ENCODE assay signal across 8 cellular contexts in the genomic region with DNA sequence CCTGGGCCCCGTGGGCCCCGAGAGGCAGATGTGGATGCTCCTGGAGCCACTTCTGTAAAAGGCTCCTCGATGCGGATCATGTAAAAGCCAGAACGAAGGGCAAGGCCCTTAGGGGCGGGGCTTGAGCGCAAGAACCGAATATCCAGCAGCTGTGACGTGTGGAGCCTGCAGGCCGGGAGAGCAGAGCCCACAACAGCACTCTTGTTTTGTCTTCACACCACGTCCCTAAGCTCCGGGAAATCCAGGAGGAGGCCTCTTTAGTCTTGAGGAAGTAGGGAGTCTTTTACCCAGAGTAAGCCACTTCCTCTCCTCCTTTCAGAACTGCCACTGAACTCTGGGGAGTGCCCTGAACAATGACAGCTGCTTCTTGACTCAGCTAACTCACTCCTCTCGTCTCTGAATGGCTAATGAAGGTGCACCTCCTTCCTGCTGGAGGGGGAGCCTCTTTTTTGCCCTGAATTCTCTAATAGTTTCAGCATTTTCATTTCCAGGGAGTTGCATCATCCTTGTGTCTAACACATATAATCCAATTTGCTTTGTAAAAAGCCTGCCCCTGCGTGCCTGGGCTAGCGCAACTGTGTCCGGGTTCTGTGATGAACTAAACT. TPM values are rescaled to one million over a fixed set of nuclear protein-coding genes. Genes with fewer than 3 reads are reported as not detected.
DNase-seq lines count a peak whose midpoint lies in the region; ATAC-seq and TF ChIP-seq lines count a peak whose summit lies in the region.

No MANE protein-coding gene starts in this region.

- peak; percentile 16 for TF ChIP-seq POLR2A in prostate gland (IDR thresholded peaks at IDR 0.05)

- DNase-seq in activated naive CD4-positive, alpha-beta T cell treated with Interleukin-2 at 50 U/mL for 16 hours = peak; percentile 8
- no peak for DNase-seq in activated naive CD4-positive, alpha-beta T cell (lab: John Stamatoyannopoulos, UW)
- DNase-seq in NCI-H82 (lab: John Stamatoyannopoulos, UW) = peak; percentile 61
- peak; percentile 52 to 61 for DNase-seq in activated naive CD4-positive, alpha-beta T cell treated with anti-CD3 and anti-CD28 coated beads, Interleukin-2, amount 50 U/mL, for 72 hours (ENCODE audit: low spot score in 2 of 2)
- DNase-seq in Right ventricle myocardium superior = peak; percentile 89
- DNase-seq in prostate gland (ENCODE audit: low spot score) = peak; percentile 20
- DNase-seq in COLO668 (lab: John Stamatoyannopoulos, UW; ENCODE audit: unreplicated experiment) = no peak
- no peak for DNase-seq in NCI-H524 treated with DMSO at 0.1 percent for 48 hours (lab: John Stamatoyannopoulos, UW)

- no peaks in the 10 kb centered on the region for H3K4me1 ChIP-seq in prostate gland (replicated peaks)

- no peak for TF ChIP-seq CTCF in prostate gland (IDR thresholded peaks at IDR 0.05)

- H3K9me3 Mint-ChIP-seq in activated naive CD4-positive, alpha-beta T cell treated with anti-CD3 and anti-CD28 coated beads, Interleukin-2, amount 50 U/mL, for 72 hours = no peaks in the 10 kb centered on the region

- 32% methylated on average over 16 of the region's 16 CpGs for WGBS in prostate gland

- intact Hi-C loops in Right ventricle myocardium superior (cut with DNase I) (no loop called here), prostate gland (cut with DNase I) (no loop called here)

- no peaks in the 10 kb centered on the region for H3K9me3 ChIP-seq in prostate gland

- peak overlapping the region; percentile 89 to 94 for H3K27ac Mint-ChIP-seq in activated naive CD4-positive, alpha-beta T cell treated with anti-CD3 and anti-CD28 coated beads, Interleukin-2, amount 50 U/mL, for 72 hours

- peak; percentile 97 for ATAC-seq in activated naive CD4-positive, alpha-beta T cell treated with anti-CD3 and anti-CD28 coated beads, Interleukin-2, amount 50 U/mL, for 72 hours
- ATAC-seq in Right ventricle myocardium superior (ENCODE audit: poor library complexity) = peak; percentile 85

- H3K36me3 Mint-ChIP-seq in activated naive CD4-positive, alpha-beta T cell treated with anti-CD3 and anti-CD28 coated beads, Interleukin-2, amount 50 U/mL, for 72 hours = peaks cover 15 to 25% of the 10 kb centered on the region in 2 donors

- H3K27me3 ChIP-seq in prostate gland (replicated peaks; ENCODE audit: insufficient read depth) = no peaks in the 10 kb centered on the region

- peaks cover 0 to 3% of the 10 kb centered on the region in 2 donors for H3K36me3 ChIP-seq in prostate gland

- H3K4me3 ChIP-seq in prostate gland = no peak overlapping the region

- H3K27ac ChIP-seq in prostate gland = peak overlapping the region; percentile 56 to 61

RNA-seq across cellular contexts. Expression of a gene that starts 12.5 kb away (rescaled TPM):
- total RNA-seq in activated naive CD4-positive, alpha-beta T cell treated with anti-CD3 and anti-CD28 coated beads, Interleukin-2, amount 50 U/mL, for 72 hours = 10 to 100 TPM; 30.5 to 34.4 TPM
- total RNA-seq in Right ventricle myocardium superior (14.9 TPM), prostate gland (10 to 100 TPM; 25.4 to 37.7 TPM)

RNA-seq across cellular contexts. Expression of a gene that starts 23.1 kb away (rescaled TPM):
- under 1 TPM; 0.20 to 0.29 TPM for total RNA-seq in activated naive CD4-positive, alpha-beta T cell treated with anti-CD3 and anti-CD28 coated beads, Interleukin-2, amount 50 U/mL, for 72 hours
- total RNA-seq in Right ventricle myocardium superior (22.6 TPM), prostate gland (10 to 100 TPM in 1 of 2 donors, 1 to 10 TPM in 1; 8.2 to 19.0 TPM)

Comparison
In these comparisons a context has a peak if more than half of its experiments do, and no peak if none do; other contexts are left out.
1. DNase-seq: peak in activated naive CD4-positive, alpha-beta T cell treated with Interleukin-2 at 50 U/mL for 16 hours (single experiment), NCI-H82 (single experiment), activated naive CD4-positive, alpha-beta T cell treated with anti-CD3 and anti-CD28 coated beads, Interleukin-2, amount 50 U/mL, for 72 hours (2 of 2), Right ventricle myocardium superior (single experiment) and prostate gland (single experiment); none in activated naive CD4-positive, alpha-beta T cell (0 of 4), COLO668 (single experiment) and NCI-H524 treated with DMSO at 0.1 percent for 48 hours (single experiment).
2. RNA of a gene that starts 23.1 kb away (total RNA-seq): 22.6 TPM in Right ventricle myocardium superior (single experiment) and 8.2 to 19.0 TPM in prostate gland; 0.20 to 0.29 TPM in activated naive CD4-positive, alpha-beta T cell treated with anti-CD3 and anti-CD28 coated beads, Interleukin-2, amount 50 U/mL, for 72 hours; every median in the first group is over 4 times any median in the second.